ENCODE assay signal across 15 cellular contexts in the genomic region with DNA sequence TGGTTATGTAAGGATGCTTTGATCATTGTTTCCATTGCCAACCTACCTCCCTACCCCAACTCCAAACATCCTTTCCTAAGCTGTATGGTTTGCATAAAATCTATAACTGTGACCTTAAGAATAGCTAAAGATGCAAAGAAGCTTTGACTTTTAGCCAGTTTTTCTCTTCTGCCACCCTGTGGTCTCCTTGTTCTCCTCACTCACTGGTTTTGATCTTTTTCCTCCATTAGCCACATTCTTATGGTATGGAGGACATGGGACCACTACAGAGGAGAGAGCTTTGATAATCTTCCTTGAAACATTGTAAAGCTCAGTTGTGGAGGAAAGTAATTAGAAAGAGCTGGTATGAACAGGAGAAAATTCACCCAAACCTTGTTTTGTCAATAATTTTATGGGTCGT.
DNase-seq lines count a peak whose midpoint lies in the region; ATAC-seq, FAIRE-seq and TF ChIP-seq lines count a peak whose summit lies in the region.
"Had no signal": no experiment of that assay in that cellular context is flagged by ENCODE, and none has a peak within 500 bp of the region (broad histone marks: within the 10 kb centered on the region; RNA-seq: fewer than 3 reads in every experiment).

No MANE protein-coding gene starts in this region.

- intact Hi-C loops in HepG2 (cut with micrococcal nuclease; ENCODE audit: unreplicated experiment), result no loop called here
- intact Hi-C loops in right lobe of liver (cut with DNase I), result no loop called here
- intact Hi-C loops in Panc1 (cut with micrococcal nuclease; ENCODE audit: unreplicated experiment), result no loop called here
- intact Hi-C loops in spleen (cut with DNase I; ENCODE audit: low total_unique reads), result no loop called here

- DNase-seq in HepG2 (ENCODE audit: low spot score) (no peak), right lobe of liver (no peak), Panc1 (ENCODE audit: low read depth, low spot score) (no peak), fibroblast of peridontal ligament (ENCODE audit: extremely low read depth) (peak; percentile 39), activated T-cell treated with anti-CD3 and anti-CD28 coated beads for 4 hours (no peak), T-cell (no peak), spleen (no peak)
- no peak for DNase-seq in activated CD4-positive, alpha-beta T cell treated with anti-CD3 and anti-CD28 coated beads for 48 hours
- DNase-seq: body of pancreas; DMS53; effector memory CD4-positive, alpha-beta T cell; nucleus accumbens had no signal

- BruUV-seq in HepG2 (replicated peaks; lab: Mats Ljungman, UMichigan) (no TSS peak), Panc1 (replicated peaks; lab: Mats Ljungman, UMichigan) (no TSS peak)

- no peaks in the 10 kb centered on the region for H3K36me3 Mint-ChIP-seq in T-cell
- H3K36me3 Mint-ChIP-seq: mesothelial cell of epicardium had no signal

- H3K9me3 ChIP-seq in HepG2 (ENCODE audit: low read length) (no peaks in the 10 kb centered on the region), right lobe of liver (no peaks in the 10 kb centered on the region), Panc1 (ENCODE audit: control insufficient read depth, insufficient read depth, low read depth, low read length) (no peaks in the 10 kb centered on the region), spleen (no peaks in the 10 kb centered on the region)
- H3K9me3 ChIP-seq: body of pancreas had no signal

- H3K4me1 ChIP-seq in HepG2 (ENCODE audit: insufficient read depth, low read length) (no peaks in the 10 kb centered on the region), right lobe of liver (no peaks in the 10 kb centered on the region), Panc1 (ENCODE audit: control insufficient read depth, insufficient read depth, low read length) (no peaks in the 10 kb centered on the region), spleen (no peaks in the 10 kb centered on the region)
- H3K4me1 ChIP-seq: body of pancreas had no signal

- H3K27me3 ChIP-seq in HepG2 (ENCODE audit: control insufficient read depth in 1 of 2, insufficient read depth in 2 of 2, low read length in 2 of 2) (no peaks in the 10 kb centered on the region), right lobe of liver (no peaks in the 10 kb centered on the region), Panc1 (ENCODE audit: control insufficient read depth, insufficient read depth, low read length) (no peaks in the 10 kb centered on the region), spleen (replicated peaks in 1 of 7) (no peaks in the 10 kb centered on the region)
- H3K27me3 ChIP-seq: body of pancreas had no signal

- no peak for TF ChIP-seq RAD21 in HepG2 (CRISPR knock-in tag; IDR thresholded peaks at IDR 0.05)

- TF ChIP-seq EP300 in HepG2 (IDR thresholded peaks at IDR 0.05; ENCODE audit: low read depth in 2 of 2, low read length in 2 of 2), result no peak
- TF ChIP-seq EP300 in HepG2 (CRISPR knock-in tag; IDR thresholded peaks at IDR 0.05; ENCODE audit: borderline replicate concordance), result no peak

- in situ Hi-C loops in HepG2 (cut with HindIII; ENCODE audit: extremely low pct_ligation_motif_present, low pct_unique_long_range_greater_than_20kb), result no loop called here
- in situ Hi-C loops in Panc1 (cut with HindIII; ENCODE audit: low pct_unique_long_range_greater_than_20kb, low sequenced_read_pairs), result no loop called here

- TF ChIP-seq POLR2A in HepG2 (IDR thresholded peaks at IDR 0.05; ENCODE audit: insufficient read depth in 1 of 2, low read depth in 2 of 2, low read length in 2 of 2), result no peak
- no peak for TF ChIP-seq POLR2A in right lobe of liver (IDR thresholded peaks at IDR 0.05)
- no peak for TF ChIP-seq POLR2A in spleen (IDR thresholded peaks at IDR 0.05)

- H3K27ac ChIP-seq in HepG2 (ENCODE audit: extremely low read length, insufficient read depth, low read length), result no peak overlapping the region
- no peak overlapping the region for H3K27ac ChIP-seq in right lobe of liver
- H3K27ac ChIP-seq in Panc1 (ENCODE audit: low read length), result no peak overlapping the region
- no peak overlapping the region for H3K27ac ChIP-seq in spleen
- H3K27ac ChIP-seq: body of pancreas, HL-60 had no signal

- no peak overlapping the region for H2AFZ ChIP-seq in HepG2 (ENCODE audit: low read length)

- ATAC-seq in HepG2 (no peak), right lobe of liver (no peak), Panc1 (no peak), T-cell (replicated peaks in 1 of 4) (no peak)
- ATAC-seq: body of pancreas had no signal

- CTCF ChIA-PET in HepG2 (lab: Yijun Ruan, JAX; ENCODE audit: low intra/inter-chr PET ratio, low total read pairs), result interaction anchor here (1.2 kb wide), 1 partner anchor 109 kb away, joined by 6 read pairs; no protein-coding TSS in a partner anchor
- CTCF ChIA-PET in Panc1 (lab: Charles Lee), result no interaction called here
- CTCF ChIA-PET in T-cell (lab: Charles Lee), result interaction anchor here in 1 of 2 donors (0.5 kb wide), 1 partner anchor 366 kb away, joined by 4 read pairs; no protein-coding TSS in a partner anchor

- H3K27me3 Mint-ChIP-seq in T-cell, result peaks cover 0 to 3% of the 10 kb centered on the region in 2 donors

- no peak overlapping the region for H3K4me3 ChIP-seq in HepG2 (replicated peaks in 1 of 3; ENCODE audit: insufficient read depth in 1 of 3, low read depth in 2 of 3, low read length in 3 of 3)
- no peak overlapping the region for H3K4me3 ChIP-seq in right lobe of liver
- no peak overlapping the region for H3K4me3 ChIP-seq in Panc1 (ENCODE audit: low read depth in 2 of 2, low read length in 2 of 2)
- H3K4me3 ChIP-seq in spleen, result no peak overlapping the region
- H3K4me3 ChIP-seq: body of pancreas had no signal

- no peaks in the 10 kb centered on the region for H3K79me2 ChIP-seq in HepG2 (ENCODE audit: insufficient read depth, low read length)

- TF ChIP-seq CTCF in HepG2 (CRISPR knock-in tag; IDR thresholded peaks at IDR 0.05) (peak; percentile 12; the same call in 1 of the 2 replicates), right lobe of liver (IDR thresholded peaks at IDR 0.05) (no peak), Panc1 (IDR thresholded peaks at IDR 0.05) (peak; percentile 5; the same call in 1 of the 2 replicates), spleen (IDR thresholded peaks at IDR 0.05 in 8 of 11, conservative IDR thresholded peaks at IDR 0.05 in 3 of 11) (no peak)

- no peak overlapping the region for H3K27ac Mint-ChIP-seq in T-cell
- H3K27ac Mint-ChIP-seq: mesothelial cell of epicardium had no signal

- H4K20me1 ChIP-seq in HepG2 (ENCODE audit: insufficient read depth, low read length), result no peaks in the 10 kb centered on the region

- POLR2A ChIA-PET in HepG2 (lab: Yijun Ruan, JAX), result no interaction called here
- POLR2A ChIA-PET in Panc1 (lab: Charles Lee), result no interaction called here
- POLR2A ChIA-PET in T-cell (lab: Charles Lee), result interaction anchor here in 1 of 2 donors (1.0 kb wide), 1 partner anchor 93 kb away, joined by 3 read pairs; no protein-coding TSS in a partner anchor

- H3K4me2 ChIP-seq in HepG2 (ENCODE audit: low read depth, low read length), result no peak overlapping the region

- H3K4me3 Mint-ChIP-seq in T-cell, result no peak overlapping the region
- H3K4me3 Mint-ChIP-seq: mesothelial cell of epicardium had no signal

- no peaks in the 10 kb centered on the region for H3K4me1 Mint-ChIP-seq in T-cell
- H3K4me1 Mint-ChIP-seq: mesothelial cell of epicardium had no signal

- H3K36me3 ChIP-seq in HepG2 (replicated peaks in 1 of 2; ENCODE audit: control insufficient read depth in 1 of 2, insufficient read depth in 2 of 2, low read length in 2 of 2) (no peaks in the 10 kb centered on the region), right lobe of liver (no peaks in the 10 kb centered on the region), Panc1 (ENCODE audit: control insufficient read depth, insufficient read depth, low read length) (no peaks in the 10 kb centered on the region), spleen (no peaks in the 10 kb centered on the region)

- H3K9ac ChIP-seq in HepG2 (ENCODE audit: insufficient read depth, low read depth, low read length), result no peak overlapping the region

- peak; percentile 40 for FAIRE-seq in HepG2 (lab: Jason Lieb, UNC)
- FAIRE-seq: keratinocyte had no signal

- WGBS in HepG2 (ENCODE audit: low lambda C conversion rate), result 56% methylated on average over 1 of the region's 1 CpG
- WGBS in right lobe of liver (ENCODE audit: insufficient coverage, low coverage, low lambda C conversion rate, missing lambda C conversion rate), result 80% methylated on average over 1 of the region's 1 CpG
- 89 to 100% (median 92%) methylated on average over 1 of the region's 1 CpG for WGBS in spleen, 5 donors

- peaks cover 0 to 3% (median 0%) of the 10 kb centered on the region in 3 donors for H3K9me3 Mint-ChIP-seq in T-cell

TF ChIP-seq in HepG2, 621 proteins besides CTCF, POLR2A, EP300 and RAD21 (continues in another document):
- TF ChIP-seq, protein P1, sequence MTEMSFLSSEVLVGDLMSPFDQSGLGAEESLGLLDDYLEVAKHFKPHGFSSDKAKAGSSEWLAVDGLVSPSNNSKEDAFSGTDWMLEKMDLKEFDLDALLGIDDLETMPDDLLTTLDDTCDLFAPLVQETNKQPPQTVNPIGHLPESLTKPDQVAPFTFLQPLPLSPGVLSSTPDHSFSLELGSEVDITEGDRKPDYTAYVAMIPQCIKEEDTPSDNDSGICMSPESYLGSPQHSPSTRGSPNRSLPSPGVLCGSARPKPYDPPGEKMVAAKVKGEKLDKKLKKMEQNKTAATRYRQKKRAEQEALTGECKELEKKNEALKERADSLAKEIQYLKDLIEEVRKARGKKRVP (CRISPR knock-in tag; IDR thresholded peaks at IDR 0.05), result no peak
- TF ChIP-seq BCL6 (CRISPR knock-in tag; IDR thresholded peaks at IDR 0.05), result no peak
- TF ChIP-seq ZNF496 (CRISPR knock-in tag; IDR thresholded peaks at IDR 0.05; ENCODE audit: insufficient replicate concordance), result no peak
- TF ChIP-seq ZNF264 (CRISPR knock-in tag; IDR thresholded peaks at IDR 0.05), result no peak
- TF ChIP-seq, protein P2, sequence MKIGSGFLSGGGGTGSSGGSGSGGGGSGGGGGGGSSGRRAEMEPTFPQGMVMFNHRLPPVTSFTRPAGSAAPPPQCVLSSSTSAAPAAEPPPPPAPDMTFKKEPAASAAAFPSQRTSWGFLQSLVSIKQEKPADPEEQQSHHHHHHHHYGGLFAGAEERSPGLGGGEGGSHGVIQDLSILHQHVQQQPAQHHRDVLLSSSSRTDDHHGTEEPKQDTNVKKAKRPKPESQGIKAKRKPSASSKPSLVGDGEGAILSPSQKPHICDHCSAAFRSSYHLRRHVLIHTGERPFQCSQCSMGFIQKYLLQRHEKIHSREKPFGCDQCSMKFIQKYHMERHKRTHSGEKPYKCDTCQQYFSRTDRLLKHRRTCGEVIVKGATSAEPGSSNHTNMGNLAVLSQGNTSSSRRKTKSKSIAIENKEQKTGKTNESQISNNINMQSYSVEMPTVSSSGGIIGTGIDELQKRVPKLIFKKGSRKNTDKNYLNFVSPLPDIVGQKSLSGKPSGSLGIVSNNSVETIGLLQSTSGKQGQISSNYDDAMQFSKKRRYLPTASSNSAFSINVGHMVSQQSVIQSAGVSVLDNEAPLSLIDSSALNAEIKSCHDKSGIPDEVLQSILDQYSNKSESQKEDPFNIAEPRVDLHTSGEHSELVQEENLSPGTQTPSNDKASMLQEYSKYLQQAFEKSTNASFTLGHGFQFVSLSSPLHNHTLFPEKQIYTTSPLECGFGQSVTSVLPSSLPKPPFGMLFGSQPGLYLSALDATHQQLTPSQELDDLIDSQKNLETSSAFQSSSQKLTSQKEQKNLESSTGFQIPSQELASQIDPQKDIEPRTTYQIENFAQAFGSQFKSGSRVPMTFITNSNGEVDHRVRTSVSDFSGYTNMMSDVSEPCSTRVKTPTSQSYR (CRISPR knock-in tag; IDR thresholded peaks at IDR 0.05; ENCODE audit: borderline replicate concordance), result no peak

Comparison
In these comparisons a context has a peak if more than half of its experiments do, and no peak if none do; other contexts are left out.
1. CTCF ChIP-seq: peak in HepG2 (single experiment) and Panc1 (single experiment); none in right lobe of liver (0 of 4) and spleen (0 of 11).